ENCODE assay signal across 8 cellular contexts in the genomic region with DNA sequence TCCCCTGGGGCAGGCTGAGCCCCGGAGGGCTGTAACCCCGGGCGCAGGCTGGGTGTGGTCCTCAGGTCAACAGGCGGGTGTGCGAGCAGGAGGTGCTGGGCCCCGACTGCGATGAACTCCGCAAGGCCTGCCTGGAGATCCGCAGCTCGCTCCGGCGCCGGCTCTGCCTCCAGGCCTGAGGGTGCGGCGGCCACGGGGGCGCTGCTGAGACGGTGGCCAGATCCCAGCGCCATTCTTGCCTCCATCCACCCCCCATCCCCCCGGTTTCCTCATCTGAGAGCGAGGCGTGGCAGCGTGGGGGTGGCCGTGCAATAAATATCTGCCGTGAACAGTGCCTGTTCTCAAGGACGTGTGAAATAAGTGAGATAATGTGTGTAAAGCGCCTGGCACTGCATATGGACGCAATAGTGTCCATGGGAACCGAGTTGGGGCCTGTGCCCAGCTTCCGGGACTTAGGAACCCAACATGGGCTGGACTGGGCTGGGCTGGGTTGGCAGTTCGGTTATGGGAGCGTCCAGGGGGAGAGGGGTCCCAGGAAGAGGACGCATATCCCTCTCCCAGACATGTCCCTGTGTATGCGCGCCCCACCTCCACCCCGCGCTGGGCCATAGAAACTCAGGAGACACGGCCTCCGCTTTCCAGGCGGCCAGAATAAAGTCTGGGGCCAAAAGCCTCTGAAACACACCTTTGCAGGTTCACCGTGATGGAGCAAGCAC. TPM values are rescaled to one million over a fixed set of nuclear protein-coding genes. Genes with fewer than 3 reads are reported as not detected.
A peak's percentile ranks its signal among the peaks of the same experiment; 100 is the strongest.
DNase-seq lines count a peak whose midpoint lies in the region; ATAC-seq and TF ChIP-seq lines count a peak whose summit lies in the region.

No MANE protein-coding gene starts in this region.

- no peaks in the 10 kb centered on the region for H3K9me3 ChIP-seq in skeletal muscle tissue (ENCODE audit: control insufficient read depth in 3 of 3, low read length in 3 of 3)

- H3K27me3 ChIP-seq in skeletal muscle tissue (ENCODE audit: control insufficient read depth in 3 of 3, insufficient read depth in 3 of 3, low read length in 3 of 3): peaks cover 0 to 21% (median 18%) of the 10 kb centered on the region in 3 donors

- H3K9me3 Mint-ChIP-seq in IgD-negative memory B cell: peaks cover 0 to 8% (median 0%) of the 10 kb centered on the region in 3 donors
- no peaks in the 10 kb centered on the region for H3K9me3 Mint-ChIP-seq in T-helper 2 cell treated with Interferon-gamma antibody and Interleukin-4, amounts not matched to agents 5 μg/mL and 100 μg/mL, for 36 hours
- H3K9me3 Mint-ChIP-seq in central memory CD8-positive, alpha-beta T cell: peaks cover 6% of the 10 kb centered on the region

- H3K27me3 Mint-ChIP-seq in IgD-negative memory B cell: peaks cover 1% of the 10 kb centered on the region
- peaks cover 21% of the 10 kb centered on the region for H3K27me3 Mint-ChIP-seq in T-helper 2 cell treated with Interferon-gamma antibody and Interleukin-4, amounts not matched to agents 5 μg/mL and 100 μg/mL, for 36 hours (ENCODE audit: low read depth)
- H3K27me3 Mint-ChIP-seq in central memory CD8-positive, alpha-beta T cell: no peaks in the 10 kb centered on the region

- H3K9ac ChIP-seq in skeletal muscle tissue (ENCODE audit: low read depth in 1 of 3, low read length in 3 of 3): peak overlapping the region; percentile 59 to 79 (median 77)

- peak; percentile 34 for TF ChIP-seq CTCF in AG09309 (IDR thresholded peaks at IDR 0.05; ENCODE audit: control insufficient read depth, insufficient read depth, low read depth, low read length, missing control alignments)

- H3K4me1 ChIP-seq in skeletal muscle tissue (ENCODE audit: control insufficient read depth in 3 of 3, insufficient read depth in 3 of 3, low read length in 3 of 3): peaks cover 25 to 34% (median 33%) of the 10 kb centered on the region in 3 donors

- no peaks in the 10 kb centered on the region for H3K36me3 Mint-ChIP-seq in IgD-negative memory B cell
- no peaks in the 10 kb centered on the region for H3K36me3 Mint-ChIP-seq in T-helper 2 cell treated with Interferon-gamma antibody and Interleukin-4, amounts not matched to agents 5 μg/mL and 100 μg/mL, for 36 hours (ENCODE audit: low read depth)
- peaks cover 43% of the 10 kb centered on the region for H3K36me3 Mint-ChIP-seq in central memory CD8-positive, alpha-beta T cell (ENCODE audit: insufficient read depth)

- ATAC-seq in GM18498 (IDR thresholded peaks at IDR 0.05; ENCODE audit: unreplicated experiment): peak; percentile 8
- ATAC-seq in central memory CD8-positive, alpha-beta T cell (replicated peaks; ENCODE audit: extremely low read depth, poor library complexity, severe bottlenecking): peak; percentile 18

- peaks cover 14 to 22% (median 19%) of the 10 kb centered on the region in 3 donors for H3K4me1 Mint-ChIP-seq in IgD-negative memory B cell
- peaks cover 23% of the 10 kb centered on the region for H3K4me1 Mint-ChIP-seq in T-helper 2 cell treated with Interferon-gamma antibody and Interleukin-4, amounts not matched to agents 5 μg/mL and 100 μg/mL, for 36 hours (ENCODE audit: low read depth)
- peaks cover 36% of the 10 kb centered on the region for H3K4me1 Mint-ChIP-seq in central memory CD8-positive, alpha-beta T cell

- H3K27ac ChIP-seq in skeletal muscle tissue (ENCODE audit: low read depth, low read length): peak overlapping the region; percentile 65

- DNase-seq in AG09309 (ENCODE audit: low read depth): no peak
- DNase-seq in T-helper 2 cell treated with Interferon-gamma antibody and Interleukin-4, amounts not matched to agents 5 μg/mL and 100 μg/mL, for 36 hours (ENCODE audit: low spot score): peak; percentile 55
- DNase-seq in central memory CD8-positive, alpha-beta T cell (ENCODE audit: low spot score in 2 of 2): peak in 1 of 2 donors; percentile 27
- peak; percentile 78 for DNase-seq in iris pigment epithelial cell (ENCODE audit: low read depth)
- DNase-seq in OCI-M2 (lab: John Stamatoyannopoulos, UW; ENCODE audit: unreplicated experiment): no peak

- peak overlapping the region; percentile 57 for H3K4me3 ChIP-seq in AG09309 (ENCODE audit: control insufficient read depth, low read depth, low read length)
- peak overlapping the region; percentile 71 to 80 (median 77) for H3K4me3 ChIP-seq in skeletal muscle tissue (ENCODE audit: low read length in 3 of 3)

- H3K27ac Mint-ChIP-seq in IgD-negative memory B cell: peak overlapping the region; percentile 86 to 100 (median 98)
- peak overlapping the region; percentile 73 for H3K27ac Mint-ChIP-seq in T-helper 2 cell treated with Interferon-gamma antibody and Interleukin-4, amounts not matched to agents 5 μg/mL and 100 μg/mL, for 36 hours
- peak overlapping the region; percentile 100 for H3K27ac Mint-ChIP-seq in central memory CD8-positive, alpha-beta T cell (ENCODE audit: low read depth)

- H3K4me3 Mint-ChIP-seq in IgD-negative memory B cell: peak overlapping the region; percentile 85 to 100 (median 94)
- H3K4me3 Mint-ChIP-seq in T-helper 2 cell treated with Interferon-gamma antibody and Interleukin-4, amounts not matched to agents 5 μg/mL and 100 μg/mL, for 36 hours: peak overlapping the region; percentile 86
- peak overlapping the region; percentile 88 for H3K4me3 Mint-ChIP-seq in central memory CD8-positive, alpha-beta T cell

- no peaks in the 10 kb centered on the region for H3K36me3 ChIP-seq in skeletal muscle tissue (ENCODE audit: control insufficient read depth in 3 of 3, insufficient read depth in 3 of 3, low read length in 3 of 3)

RNA-seq across cellular contexts. Expression of gene ZNF213, which starts 15.0 kb away (rescaled TPM):
- polyA plus RNA-seq in IgD-negative memory B cell: 1.9 TPM
- 4.2 TPM for total RNA-seq in skeletal muscle tissue

RNA-seq across cellular contexts. Expression of gene ZNF205, which starts 37.4 kb away (rescaled TPM):
- polyA plus RNA-seq in IgD-negative memory B cell: not detected
- total RNA-seq in skeletal muscle tissue: 7.3 TPM

RNA-seq across cellular contexts. Expression of gene OR1F1, which starts 38.2 kb away (rescaled TPM):
- polyA plus RNA-seq in IgD-negative memory B cell: not detected
- not detected for total RNA-seq in skeletal muscle tissue

RNA-seq across cellular contexts. Expression of gene ZSCAN10, which starts 50.7 kb away (rescaled TPM):
- not detected for polyA plus RNA-seq in IgD-negative memory B cell
- total RNA-seq in skeletal muscle tissue: not detected

Comparison
In these comparisons a context has a peak if more than half of its experiments do, and no peak if none do; other contexts are left out.
1. DNase-seq: peak in T-helper 2 cell treated with Interferon-gamma antibody and Interleukin-4, amounts not matched to agents 5 μg/mL and 100 μg/mL, for 36 hours (single experiment) and iris pigment epithelial cell (single experiment); none in AG09309 (single experiment) and OCI-M2 (single experiment).
2. Peak in every context shown above with its lines, with median percentiles within 50 percentile points of each other: H3K27ac Mint-ChIP-seq and H3K4me3 Mint-ChIP-seq.